ENCODE assay signal across 8 cellular contexts in the genomic region with DNA sequence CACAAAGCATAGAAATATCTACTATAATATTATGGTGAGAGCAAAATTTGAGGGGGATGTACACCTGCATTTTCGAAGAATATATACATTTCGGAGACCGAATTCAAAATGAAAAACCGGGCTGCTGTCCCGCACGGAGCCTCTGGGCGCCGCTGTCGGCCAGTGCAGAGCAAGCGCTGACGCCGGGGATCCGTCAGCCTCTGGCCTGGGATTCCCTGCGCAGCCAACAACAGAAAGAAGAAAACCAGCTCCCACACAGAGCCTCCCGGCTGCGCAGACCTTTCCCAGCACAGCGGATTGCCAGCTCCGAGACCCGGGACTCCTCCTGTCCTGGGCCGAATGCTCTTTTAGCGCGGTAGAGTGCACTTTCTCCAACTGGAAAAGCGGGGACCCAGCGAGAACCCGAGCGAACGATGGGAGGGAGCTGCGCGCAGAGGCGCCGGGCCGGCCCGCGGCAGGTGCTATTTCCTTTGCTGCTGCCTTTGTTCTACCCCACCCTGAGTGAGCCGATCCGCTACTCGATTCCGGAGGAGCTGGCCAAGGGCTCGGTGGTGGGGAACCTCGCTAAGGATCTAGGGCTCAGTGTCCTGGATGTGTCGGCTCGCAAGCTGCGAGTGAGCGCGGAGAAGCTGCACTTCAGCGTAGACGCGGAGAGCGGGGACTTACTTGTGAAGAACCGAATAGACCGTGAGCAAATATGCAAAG. TPM values are rescaled to one million over a fixed set of nuclear protein-coding genes. Genes with fewer than 3 reads are reported as not detected.
DNase-seq lines count a peak whose midpoint lies in the region; ATAC-seq and TF ChIP-seq lines count a peak whose summit lies in the region.
"Not testable (repeated sequence)": the region's sequence is repeated elsewhere in the genome, so short reads cannot be mapped to it uniquely, and the experiment has no call there.

A gene (plus strand): TSS at position 232 of the 705 bp plus-strand sequence. CDS start 182 bp downstream, at position 414.

- H3K36me3 Mint-ChIP-seq in CD14-positive monocyte (peaks cover 9 to 14% of the 10 kb centered on the region in 2 donors), chondrocyte (ENCODE audit: low read depth) (peaks cover 34% of the 10 kb centered on the region), naive B cell (peaks cover 11 to 50% of the 10 kb centered on the region in 2 donors)
- not testable (repeated sequence) for H3K36me3 Mint-ChIP-seq in IgD-negative memory B cell

- H3K4me1 Mint-ChIP-seq in CD14-positive monocyte: peaks cover 11% of the 10 kb centered on the region
- not testable (repeated sequence) for H3K4me1 Mint-ChIP-seq in IgD-negative memory B cell
- H3K4me1 Mint-ChIP-seq in chondrocyte (ENCODE audit: low read depth): peaks cover 32% of the 10 kb centered on the region
- peaks cover 3 to 15% (median 4%) of the 10 kb centered on the region in 3 donors for H3K4me1 Mint-ChIP-seq in naive B cell

- DNase-seq in CD14-positive monocyte (ENCODE audit: low spot score); chondrocyte (ENCODE audit: low spot score); naive B cell: not testable (repeated sequence)
- peak; percentile 54 for DNase-seq in activated CD8-positive, alpha-beta memory T cell treated with anti-CD3 and anti-CD28 coated beads for 24 hours
- peak; percentile 78 for DNase-seq in left ventricle myocardium superior
- peak; percentile 50 for DNase-seq in stimulated activated CD4-positive, alpha-beta T cell treated with anti-CD3 and anti-CD28 coated beads, Interleukin-4, amount 100 ng/mL, for 1 hour

- TF ChIP-seq CTCF in CD14-positive monocyte (IDR thresholded peaks at IDR 0.05) (peak; percentile 73), chondrocyte (IDR thresholded peaks at IDR 0.05) (peak; percentile 89)

- intact Hi-C loops in CD14-positive monocyte (cut with micrococcal nuclease): not testable (repeated sequence)
- intact Hi-C loops in left ventricle myocardium superior (cut with micrococcal nuclease): loop anchor here (10.0 kb wide), 1 partner anchor 157 kb away; no protein-coding TSS in a partner anchor

- H3K4me3 Mint-ChIP-seq in CD14-positive monocyte (peak within 1 kb of the TSS; percentile 76 to 92), IgD-negative memory B cell (peak within 1 kb of the TSS; percentile 59 to 93 (median 78)), chondrocyte (ENCODE audit: unreplicated experiment) (peak within 1 kb of the TSS; percentile 93), naive B cell (peak within 1 kb of the TSS; percentile 35 to 86 (median 62))

- ATAC-seq in GM19455 (IDR thresholded peaks at IDR 0.05; ENCODE audit: unreplicated experiment) (peak; percentile 49), left ventricle myocardium superior (peak; percentile 92), naive B cell (ENCODE audit: low read depth in 2 of 2) (peak; percentile 16 to 38)

- H3K27ac Mint-ChIP-seq in CD14-positive monocyte: not testable (repeated sequence)
- peak within 1 kb of the TSS; percentile 73 to 86 (median 76) for H3K27ac Mint-ChIP-seq in IgD-negative memory B cell
- H3K27ac Mint-ChIP-seq in chondrocyte (ENCODE audit: unreplicated experiment): peak within 1 kb of the TSS; percentile 98
- H3K27ac Mint-ChIP-seq in naive B cell: peak within 1 kb of the TSS in 3 of 6 donors; percentile 20 to 53 (median 28)

- H3K9me3 Mint-ChIP-seq in CD14-positive monocyte (peaks cover 26 to 68% (median 51%) of the 10 kb centered on the region in 7 donors), IgD-negative memory B cell (peaks cover 6 to 33% (median 19%) of the 10 kb centered on the region in 3 donors), chondrocyte (ENCODE audit: low read depth) (peaks cover 27% of the 10 kb centered on the region), naive B cell (peaks cover 5 to 67% (median 41%) of the 10 kb centered on the region in 7 donors)

- peaks cover 73 to 95% (median 91%) of the 10 kb centered on the region in 3 donors for H3K27me3 Mint-ChIP-seq in CD14-positive monocyte (ENCODE audit: low read depth in 3 of 3)
- peaks cover 55% of the 10 kb centered on the region for H3K27me3 Mint-ChIP-seq in IgD-negative memory B cell
- not testable (repeated sequence) for H3K27me3 Mint-ChIP-seq in chondrocyte (ENCODE audit: low read depth)
- H3K27me3 Mint-ChIP-seq in naive B cell: peaks cover 61 to 72% (median 63%) of the 10 kb centered on the region in 3 donors

RNA-seq across cellular contexts. Expression of the gene that starts here (rescaled TPM):
- polyA plus RNA-seq in CD14-positive monocyte (under 1 TPM in 1 of 2 donors, not detected in 1; 0.06 TPM), IgD-negative memory B cell (0.39 TPM), naive B cell (ENCODE audit: low read depth in 6 of 6) (under 1 TPM in 2 of 6 donors, not detected in 4; 0.11 to 0.17 TPM)
- total RNA-seq in chondrocyte (52.4 to 64.2 TPM (median 56.8 TPM) in 3 replicates), left ventricle myocardium superior (4.7 TPM)

Comparison
In these comparisons a context has a peak if more than half of its experiments do, and no peak if none do; other contexts are left out.
1. Peak in ATAC-seq in naive B cell; RNA of the gene not detected or under 1 TPM.
2. ATAC-seq: peak in every context shown above with its lines; median percentile 92 in left ventricle myocardium superior; 49 in GM19455; 27 in naive B cell.